In genomic region chr21:27476696-27477095, GRCh38 we compare ENCODE assay signal across 1 cellular context.
TF ChIP-seq lines count a peak whose summit lies in the region.

No MANE protein-coding gene starts in this region.

TF ChIP-seq in HepG2, 621 proteins besides CTCF, POLR2A, EP300 and RAD21 (continued from another document):
- TF ChIP-seq ZNF430 (CRISPR knock-in tag; IDR thresholded peaks at IDR 0.05), result no peak
- TF ChIP-seq, protein P1, sequence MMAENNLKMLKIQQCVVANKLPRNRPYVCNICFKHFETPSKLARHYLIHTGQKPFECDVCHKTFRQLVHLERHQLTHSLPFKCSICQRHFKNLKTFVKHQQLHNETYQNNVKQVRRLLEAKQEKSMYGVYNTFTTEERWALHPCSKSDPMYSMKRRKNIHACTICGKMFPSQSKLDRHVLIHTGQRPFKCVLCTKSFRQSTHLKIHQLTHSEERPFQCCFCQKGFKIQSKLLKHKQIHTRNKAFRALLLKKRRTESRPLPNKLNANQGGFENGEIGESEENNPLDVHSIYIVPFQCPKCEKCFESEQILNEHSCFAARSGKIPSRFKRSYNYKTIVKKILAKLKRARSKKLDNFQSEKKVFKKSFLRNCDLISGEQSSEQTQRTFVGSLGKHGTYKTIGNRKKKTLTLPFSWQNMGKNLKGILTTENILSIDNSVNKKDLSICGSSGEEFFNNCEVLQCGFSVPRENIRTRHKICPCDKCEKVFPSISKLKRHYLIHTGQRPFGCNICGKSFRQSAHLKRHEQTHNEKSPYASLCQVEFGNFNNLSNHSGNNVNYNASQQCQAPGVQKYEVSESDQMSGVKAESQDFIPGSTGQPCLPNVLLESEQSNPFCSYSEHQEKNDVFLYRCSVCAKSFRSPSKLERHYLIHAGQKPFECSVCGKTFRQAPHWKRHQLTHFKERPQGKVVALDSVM (CRISPR knock-in tag; IDR thresholded peaks at IDR 0.05), result no peak
- TF ChIP-seq XBP1 (CRISPR knock-in tag; IDR thresholded peaks at IDR 0.05), result no peak
- TF ChIP-seq ZNF446 (CRISPR knock-in tag; IDR thresholded peaks at IDR 0.05), result no peak
- TF ChIP-seq ISX (CRISPR knock-in tag; conservative IDR thresholded peaks at IDR 0.05), result no peak
- TF ChIP-seq ZNF879 (CRISPR knock-in tag; IDR thresholded peaks at IDR 0.05), result no peak
- no peak for TF ChIP-seq ZGPAT (CRISPR knock-in tag; IDR thresholded peaks at IDR 0.05)
- TF ChIP-seq IKZF4 (CRISPR knock-in tag; IDR thresholded peaks at IDR 0.05; ENCODE audit: borderline replicate concordance, low read depth, not compliant biosample characterization), result no peak
- no peak for TF ChIP-seq NR2F1 (CRISPR knock-in tag; IDR thresholded peaks at IDR 0.05)
